In the genomic region with DNA sequence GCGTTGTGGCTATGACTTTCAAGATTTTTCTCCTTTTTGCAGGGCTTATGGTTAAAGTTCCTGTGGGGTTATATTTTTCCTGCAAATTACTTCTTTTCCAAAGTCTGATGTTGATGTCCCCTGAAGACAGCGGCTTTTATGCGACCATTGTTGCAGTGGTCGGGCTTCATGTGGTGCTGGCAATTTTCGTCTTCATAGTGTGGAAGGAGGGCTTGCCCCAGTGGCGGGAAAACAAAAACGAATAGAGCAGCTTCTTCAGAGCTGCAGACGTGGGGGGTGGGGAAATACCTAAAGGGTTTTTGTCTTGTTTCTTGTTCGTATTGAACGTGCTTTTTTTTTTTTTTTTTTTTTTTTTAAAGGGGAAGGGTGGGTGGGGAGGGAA, we compare ENCODE assay signal across 10 cellular contexts. TPM values are rescaled to one million over a fixed set of nuclear protein-coding genes. Genes with fewer than 3 reads are reported as not detected.
A peak's percentile ranks its signal among the peaks of the same experiment; 100 is the strongest.
DNase-seq lines count a peak whose midpoint lies in the region; ATAC-seq and TF ChIP-seq lines count a peak whose summit lies in the region.
"Had no signal": no experiment of that assay in that cellular context is flagged by ENCODE, and none has a peak within 500 bp of the region (broad histone marks: within the 10 kb centered on the region; RNA-seq: fewer than 3 reads in every experiment).

No MANE protein-coding gene starts in this region.

- no peaks in the 10 kb centered on the region for H3K27me3 ChIP-seq in HUES48 (ENCODE audit: control insufficient read depth, insufficient read depth, low read length)
- no peaks in the 10 kb centered on the region for H3K27me3 ChIP-seq in MG63

- ATAC-seq in GM21529 (IDR thresholded peaks at IDR 0.05; ENCODE audit: unreplicated experiment) (no peak), HG03095 (IDR thresholded peaks at IDR 0.05; ENCODE audit: unreplicated experiment) (no peak)
- ATAC-seq: K562 had no signal

- H3K27ac ChIP-seq in HUES48 (ENCODE audit: low read depth, low read length) (peak overlapping the region; percentile 95), coronary artery (peak overlapping the region in 1 of 2 donors; percentile 47)

- no peak for DNase-seq in coronary artery (ENCODE audit: low spot score)
- DNase-seq in islet precursor cell: peak; percentile 61
- no peak for DNase-seq in skeletal muscle cell (ENCODE audit: low read depth)
- no peak for DNase-seq in NCI-H2196 treated with DMSO at 0.1 percent for 48 hours (lab: John Stamatoyannopoulos, UW; ENCODE audit: unreplicated experiment)
- DNase-seq in MG63: no peak
- DNase-seq: effector memory CD4-positive, alpha-beta T cell had no signal

- H3K9ac ChIP-seq in HUES48 (ENCODE audit: low read depth, low read length): peak overlapping the region; percentile 79

- TF ChIP-seq CTCF in coronary artery (IDR thresholded peaks at IDR 0.05): no peak

- peaks cover 14% of the 10 kb centered on the region for H3K4me1 ChIP-seq in HUES48 (ENCODE audit: control insufficient read depth, insufficient read depth, low read length)

- H3K9me3 ChIP-seq in HUES48 (ENCODE audit: control insufficient read depth, insufficient read depth, low read length): no peaks in the 10 kb centered on the region
- no peaks in the 10 kb centered on the region for H3K9me3 ChIP-seq in MG63

- H3K4me3 ChIP-seq in HUES48 (ENCODE audit: low read depth, low read length) (peak overlapping the region; percentile 81), coronary artery (peak overlapping the region; percentile 66), skeletal muscle cell (ENCODE audit: low read depth, low read length) (peak overlapping the region; percentile 49), MG63 (no peak overlapping the region)
- H3K4me3 ChIP-seq: K562 had no signal

- peaks cover 26% of the 10 kb centered on the region for H3K36me3 ChIP-seq in HUES48 (ENCODE audit: control insufficient read depth, insufficient read depth, low read length)
- no peaks in the 10 kb centered on the region; the same call in 1 of the 2 replicates for H3K36me3 ChIP-seq in MG63

RNA-seq across cellular contexts. Expression of gene MCMBP, which starts 53.8 kb away (rescaled TPM):
- 46.3 and 53.0 TPM in 2 replicates for total RNA-seq in MG63 (2014; rRNA removed; shearing (Covaris generic); ENCODE audit: low replicate concordance)
